Comparison of ENCODE assay signal across 1 cellular context in the genomic region with DNA sequence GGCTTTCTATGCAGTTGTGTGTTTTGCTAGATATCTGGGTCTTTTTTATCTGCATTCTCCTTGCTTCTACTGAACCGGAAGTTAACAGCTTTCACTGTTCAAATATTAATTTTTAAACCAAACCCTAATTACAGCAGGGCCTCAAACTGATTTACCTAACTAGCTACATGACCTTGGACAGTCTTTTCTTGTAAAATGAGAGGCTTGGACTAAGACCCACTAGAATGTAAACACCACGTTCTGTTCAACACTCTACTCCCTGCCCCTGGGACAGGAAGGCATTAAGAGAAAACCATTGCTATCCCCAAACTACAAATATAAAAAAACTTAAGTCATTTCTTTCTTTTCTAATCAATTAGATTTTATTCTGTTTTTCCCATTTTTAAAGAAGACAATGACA.
A peak's percentile ranks its signal among the peaks of the same experiment; 100 is the strongest.
TF ChIP-seq lines count a peak whose summit lies in the region.

No MANE protein-coding gene starts in this region.

TF ChIP-seq in GM12878, 131 proteins besides CTCF, POLR2A, EP300 and RAD21 (continued from another document and continues in another):
- TF ChIP-seq, protein P1, sequence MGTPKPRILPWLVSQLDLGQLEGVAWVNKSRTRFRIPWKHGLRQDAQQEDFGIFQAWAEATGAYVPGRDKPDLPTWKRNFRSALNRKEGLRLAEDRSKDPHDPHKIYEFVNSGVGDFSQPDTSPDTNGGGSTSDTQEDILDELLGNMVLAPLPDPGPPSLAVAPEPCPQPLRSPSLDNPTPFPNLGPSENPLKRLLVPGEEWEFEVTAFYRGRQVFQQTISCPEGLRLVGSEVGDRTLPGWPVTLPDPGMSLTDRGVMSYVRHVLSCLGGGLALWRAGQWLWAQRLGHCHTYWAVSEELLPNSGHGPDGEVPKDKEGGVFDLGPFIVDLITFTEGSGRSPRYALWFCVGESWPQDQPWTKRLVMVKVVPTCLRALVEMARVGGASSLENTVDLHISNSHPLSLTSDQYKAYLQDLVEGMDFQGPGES (IDR thresholded peaks at IDR 0.05) = no peak
- TF ChIP-seq PAX5 (IDR thresholded peaks at IDR 0.05; ENCODE audit: borderline replicate concordance, low read depth, low read length) (no peak), ZSCAN29 (IDR thresholded peaks at IDR 0.05) (no peak), CEBPB (IDR thresholded peaks at IDR 0.05; ENCODE audit: borderline replicate concordance in 1 of 2, low read depth in 2 of 2, low read length in 2 of 2) (no peak), NR2C2 (IDR thresholded peaks at IDR 0.05; ENCODE audit: borderline replicate concordance, control insufficient read depth, insufficient read length, low read depth) (no peak), MTA2 (IDR thresholded peaks at IDR 0.05; ENCODE audit: low read depth) (peak; percentile 8; the same call in 1 of the 2 replicates), KLF5 (IDR thresholded peaks at IDR 0.05; ENCODE audit: partially characterized antibody) (no peak), FOXK2 (IDR thresholded peaks at IDR 0.05) (no peak), CHD4 (IDR thresholded peaks at IDR 0.05) (no peak), NR2C1 (IDR thresholded peaks at IDR 0.05) (peak; percentile 35; the same call in 1 of the 2 replicates), SRF (IDR thresholded peaks at IDR 0.05; ENCODE audit: low read depth in 2 of 2, low read length in 2 of 2) (no peak), POLR2AphosphoS2 (IDR thresholded peaks at IDR 0.05; ENCODE audit: low read depth, low read length) (no peak), SUZ12 (IDR thresholded peaks at IDR 0.05; ENCODE audit: unreplicated experiment) (no peak), EZH2 (IDR thresholded peaks at IDR 0.05; ENCODE audit: borderline replicate concordance, control insufficient read depth, low read depth, low read length) (no peak), NRF1 (conservative IDR thresholded peaks at IDR 0.05; ENCODE audit: low read depth, low read length) (no peak), YY1 (IDR thresholded peaks at IDR 0.05; ENCODE audit: low read depth, low read length) (no peak), TBL1XR1 (IDR thresholded peaks at IDR 0.05; ENCODE audit: low read depth, low read length) (0 out of 2 replicates have a peak, but pooled peaks have one; percentile 34), MTA3 (IDR thresholded peaks at IDR 0.05; ENCODE audit: borderline replicate concordance, low read length) (no peak), ATF7 (IDR thresholded peaks at IDR 0.05; ENCODE audit: low read depth) (no peak), ZNF207 (IDR thresholded peaks at IDR 0.05; ENCODE audit: borderline replicate concordance) (no peak), RAD51 (IDR thresholded peaks at IDR 0.05) (no peak), TAF1 (IDR thresholded peaks at IDR 0.05; ENCODE audit: borderline replicate concordance, low read depth, low read length) (no peak), ZBED1 (IDR thresholded peaks at IDR 0.05; ENCODE audit: borderline replicate concordance) (no peak)
- TF ChIP-seq, protein P2, sequence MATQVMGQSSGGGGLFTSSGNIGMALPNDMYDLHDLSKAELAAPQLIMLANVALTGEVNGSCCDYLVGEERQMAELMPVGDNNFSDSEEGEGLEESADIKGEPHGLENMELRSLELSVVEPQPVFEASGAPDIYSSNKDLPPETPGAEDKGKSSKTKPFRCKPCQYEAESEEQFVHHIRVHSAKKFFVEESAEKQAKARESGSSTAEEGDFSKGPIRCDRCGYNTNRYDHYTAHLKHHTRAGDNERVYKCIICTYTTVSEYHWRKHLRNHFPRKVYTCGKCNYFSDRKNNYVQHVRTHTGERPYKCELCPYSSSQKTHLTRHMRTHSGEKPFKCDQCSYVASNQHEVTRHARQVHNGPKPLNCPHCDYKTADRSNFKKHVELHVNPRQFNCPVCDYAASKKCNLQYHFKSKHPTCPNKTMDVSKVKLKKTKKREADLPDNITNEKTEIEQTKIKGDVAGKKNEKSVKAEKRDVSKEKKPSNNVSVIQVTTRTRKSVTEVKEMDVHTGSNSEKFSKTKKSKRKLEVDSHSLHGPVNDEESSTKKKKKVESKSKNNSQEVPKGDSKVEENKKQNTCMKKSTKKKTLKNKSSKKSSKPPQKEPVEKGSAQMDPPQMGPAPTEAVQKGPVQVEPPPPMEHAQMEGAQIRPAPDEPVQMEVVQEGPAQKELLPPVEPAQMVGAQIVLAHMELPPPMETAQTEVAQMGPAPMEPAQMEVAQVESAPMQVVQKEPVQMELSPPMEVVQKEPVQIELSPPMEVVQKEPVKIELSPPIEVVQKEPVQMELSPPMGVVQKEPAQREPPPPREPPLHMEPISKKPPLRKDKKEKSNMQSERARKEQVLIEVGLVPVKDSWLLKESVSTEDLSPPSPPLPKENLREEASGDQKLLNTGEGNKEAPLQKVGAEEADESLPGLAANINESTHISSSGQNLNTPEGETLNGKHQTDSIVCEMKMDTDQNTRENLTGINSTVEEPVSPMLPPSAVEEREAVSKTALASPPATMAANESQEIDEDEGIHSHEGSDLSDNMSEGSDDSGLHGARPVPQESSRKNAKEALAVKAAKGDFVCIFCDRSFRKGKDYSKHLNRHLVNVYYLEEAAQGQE (IDR thresholded peaks at IDR 0.05; ENCODE audit: low read depth, low read length) = no peak
- TF ChIP-seq, protein P3, sequence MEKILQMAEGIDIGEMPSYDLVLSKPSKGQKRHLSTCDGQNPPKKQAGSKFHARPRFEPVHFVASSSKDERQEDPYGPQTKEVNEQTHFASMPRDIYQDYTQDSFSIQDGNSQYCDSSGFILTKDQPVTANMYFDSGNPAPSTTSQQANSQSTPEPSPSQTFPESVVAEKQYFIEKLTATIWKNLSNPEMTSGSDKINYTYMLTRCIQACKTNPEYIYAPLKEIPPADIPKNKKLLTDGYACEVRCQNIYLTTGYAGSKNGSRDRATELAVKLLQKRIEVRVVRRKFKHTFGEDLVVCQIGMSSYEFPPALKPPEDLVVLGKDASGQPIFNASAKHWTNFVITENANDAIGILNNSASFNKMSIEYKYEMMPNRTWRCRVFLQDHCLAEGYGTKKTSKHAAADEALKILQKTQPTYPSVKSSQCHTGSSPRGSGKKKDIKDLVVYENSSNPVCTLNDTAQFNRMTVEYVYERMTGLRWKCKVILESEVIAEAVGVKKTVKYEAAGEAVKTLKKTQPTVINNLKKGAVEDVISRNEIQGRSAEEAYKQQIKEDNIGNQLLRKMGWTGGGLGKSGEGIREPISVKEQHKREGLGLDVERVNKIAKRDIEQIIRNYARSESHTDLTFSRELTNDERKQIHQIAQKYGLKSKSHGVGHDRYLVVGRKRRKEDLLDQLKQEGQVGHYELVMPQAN (conservative IDR thresholded peaks at IDR 0.05) = no peak
- TF ChIP-seq, protein P4, sequence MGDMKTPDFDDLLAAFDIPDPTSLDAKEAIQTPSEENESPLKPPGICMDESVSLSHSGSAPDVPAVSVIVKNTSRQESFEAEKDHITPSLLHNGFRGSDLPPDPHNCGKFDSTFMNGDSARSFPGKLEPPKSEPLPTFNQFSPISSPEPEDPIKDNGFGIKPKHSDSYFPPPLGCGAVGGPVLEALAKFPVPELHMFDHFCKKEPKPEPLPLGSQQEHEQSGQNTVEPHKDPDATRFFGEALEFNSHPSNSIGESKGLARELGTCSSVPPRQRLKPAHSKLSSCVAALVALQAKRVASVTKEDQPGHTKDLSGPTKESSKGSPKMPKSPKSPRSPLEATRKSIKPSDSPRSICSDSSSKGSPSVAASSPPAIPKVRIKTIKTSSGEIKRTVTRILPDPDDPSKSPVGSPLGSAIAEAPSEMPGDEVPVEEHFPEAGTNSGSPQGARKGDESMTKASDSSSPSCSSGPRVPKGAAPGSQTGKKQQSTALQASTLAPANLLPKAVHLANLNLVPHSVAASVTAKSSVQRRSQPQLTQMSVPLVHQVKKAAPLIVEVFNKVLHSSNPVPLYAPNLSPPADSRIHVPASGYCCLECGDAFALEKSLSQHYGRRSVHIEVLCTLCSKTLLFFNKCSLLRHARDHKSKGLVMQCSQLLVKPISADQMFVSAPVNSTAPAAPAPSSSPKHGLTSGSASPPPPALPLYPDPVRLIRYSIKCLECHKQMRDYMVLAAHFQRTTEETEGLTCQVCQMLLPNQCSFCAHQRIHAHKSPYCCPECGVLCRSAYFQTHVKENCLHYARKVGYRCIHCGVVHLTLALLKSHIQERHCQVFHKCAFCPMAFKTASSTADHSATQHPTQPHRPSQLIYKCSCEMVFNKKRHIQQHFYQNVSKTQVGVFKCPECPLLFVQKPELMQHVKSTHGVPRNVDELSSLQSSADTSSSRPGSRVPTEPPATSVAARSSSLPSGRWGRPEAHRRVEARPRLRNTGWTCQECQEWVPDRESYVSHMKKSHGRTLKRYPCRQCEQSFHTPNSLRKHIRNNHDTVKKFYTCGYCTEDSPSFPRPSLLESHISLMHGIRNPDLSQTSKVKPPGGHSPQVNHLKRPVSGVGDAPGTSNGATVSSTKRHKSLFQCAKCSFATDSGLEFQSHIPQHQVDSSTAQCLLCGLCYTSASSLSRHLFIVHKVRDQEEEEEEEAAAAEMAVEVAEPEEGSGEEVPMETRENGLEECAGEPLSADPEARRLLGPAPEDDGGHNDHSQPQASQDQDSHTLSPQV (IDR thresholded peaks at IDR 0.05) = 0 out of 2 replicates have a peak, but pooled peaks have one; percentile 38
- TF ChIP-seq, protein P5, sequence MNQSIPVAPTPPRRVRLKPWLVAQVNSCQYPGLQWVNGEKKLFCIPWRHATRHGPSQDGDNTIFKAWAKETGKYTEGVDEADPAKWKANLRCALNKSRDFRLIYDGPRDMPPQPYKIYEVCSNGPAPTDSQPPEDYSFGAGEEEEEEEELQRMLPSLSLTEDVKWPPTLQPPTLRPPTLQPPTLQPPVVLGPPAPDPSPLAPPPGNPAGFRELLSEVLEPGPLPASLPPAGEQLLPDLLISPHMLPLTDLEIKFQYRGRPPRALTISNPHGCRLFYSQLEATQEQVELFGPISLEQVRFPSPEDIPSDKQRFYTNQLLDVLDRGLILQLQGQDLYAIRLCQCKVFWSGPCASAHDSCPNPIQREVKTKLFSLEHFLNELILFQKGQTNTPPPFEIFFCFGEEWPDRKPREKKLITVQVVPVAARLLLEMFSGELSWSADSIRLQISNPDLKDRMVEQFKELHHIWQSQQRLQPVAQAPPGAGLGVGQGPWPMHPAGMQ (IDR thresholded peaks at IDR 0.05; ENCODE audit: borderline replicate concordance) = no peak
- TF ChIP-seq, protein P6, sequence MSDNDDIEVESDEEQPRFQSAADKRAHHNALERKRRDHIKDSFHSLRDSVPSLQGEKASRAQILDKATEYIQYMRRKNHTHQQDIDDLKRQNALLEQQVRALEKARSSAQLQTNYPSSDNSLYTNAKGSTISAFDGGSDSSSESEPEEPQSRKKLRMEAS (IDR thresholded peaks at IDR 0.05; ENCODE audit: low read depth, low read length) = no peak
- TF ChIP-seq, protein P7, sequence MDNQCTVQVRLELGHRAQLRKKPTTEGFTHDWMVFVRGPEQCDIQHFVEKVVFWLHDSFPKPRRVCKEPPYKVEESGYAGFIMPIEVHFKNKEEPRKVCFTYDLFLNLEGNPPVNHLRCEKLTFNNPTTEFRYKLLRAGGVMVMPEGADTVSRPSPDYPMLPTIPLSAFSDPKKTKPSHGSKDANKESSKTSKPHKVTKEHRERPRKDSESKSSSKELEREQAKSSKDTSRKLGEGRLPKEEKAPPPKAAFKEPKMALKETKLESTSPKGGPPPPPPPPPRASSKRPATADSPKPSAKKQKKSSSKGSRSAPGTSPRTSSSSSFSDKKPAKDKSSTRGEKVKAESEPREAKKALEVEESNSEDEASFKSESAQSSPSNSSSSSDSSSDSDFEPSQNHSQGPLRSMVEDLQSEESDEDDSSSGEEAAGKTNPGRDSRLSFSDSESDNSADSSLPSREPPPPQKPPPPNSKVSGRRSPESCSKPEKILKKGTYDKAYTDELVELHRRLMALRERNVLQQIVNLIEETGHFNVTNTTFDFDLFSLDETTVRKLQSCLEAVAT (IDR thresholded peaks at IDR 0.05) = no peak
- TF ChIP-seq, protein P8, sequence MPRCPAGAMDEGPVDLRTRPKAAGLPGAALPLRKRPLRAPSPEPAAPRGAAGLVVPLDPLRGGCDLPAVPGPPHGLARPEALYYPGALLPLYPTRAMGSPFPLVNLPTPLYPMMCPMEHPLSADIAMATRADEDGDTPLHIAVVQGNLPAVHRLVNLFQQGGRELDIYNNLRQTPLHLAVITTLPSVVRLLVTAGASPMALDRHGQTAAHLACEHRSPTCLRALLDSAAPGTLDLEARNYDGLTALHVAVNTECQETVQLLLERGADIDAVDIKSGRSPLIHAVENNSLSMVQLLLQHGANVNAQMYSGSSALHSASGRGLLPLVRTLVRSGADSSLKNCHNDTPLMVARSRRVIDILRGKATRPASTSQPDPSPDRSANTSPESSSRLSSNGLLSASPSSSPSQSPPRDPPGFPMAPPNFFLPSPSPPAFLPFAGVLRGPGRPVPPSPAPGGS (IDR thresholded peaks at IDR 0.05; ENCODE audit: borderline replicate concordance, insufficient read depth, low read depth, low read length, poor library complexity, severe bottlenecking) = no peak
- TF ChIP-seq, protein P9, sequence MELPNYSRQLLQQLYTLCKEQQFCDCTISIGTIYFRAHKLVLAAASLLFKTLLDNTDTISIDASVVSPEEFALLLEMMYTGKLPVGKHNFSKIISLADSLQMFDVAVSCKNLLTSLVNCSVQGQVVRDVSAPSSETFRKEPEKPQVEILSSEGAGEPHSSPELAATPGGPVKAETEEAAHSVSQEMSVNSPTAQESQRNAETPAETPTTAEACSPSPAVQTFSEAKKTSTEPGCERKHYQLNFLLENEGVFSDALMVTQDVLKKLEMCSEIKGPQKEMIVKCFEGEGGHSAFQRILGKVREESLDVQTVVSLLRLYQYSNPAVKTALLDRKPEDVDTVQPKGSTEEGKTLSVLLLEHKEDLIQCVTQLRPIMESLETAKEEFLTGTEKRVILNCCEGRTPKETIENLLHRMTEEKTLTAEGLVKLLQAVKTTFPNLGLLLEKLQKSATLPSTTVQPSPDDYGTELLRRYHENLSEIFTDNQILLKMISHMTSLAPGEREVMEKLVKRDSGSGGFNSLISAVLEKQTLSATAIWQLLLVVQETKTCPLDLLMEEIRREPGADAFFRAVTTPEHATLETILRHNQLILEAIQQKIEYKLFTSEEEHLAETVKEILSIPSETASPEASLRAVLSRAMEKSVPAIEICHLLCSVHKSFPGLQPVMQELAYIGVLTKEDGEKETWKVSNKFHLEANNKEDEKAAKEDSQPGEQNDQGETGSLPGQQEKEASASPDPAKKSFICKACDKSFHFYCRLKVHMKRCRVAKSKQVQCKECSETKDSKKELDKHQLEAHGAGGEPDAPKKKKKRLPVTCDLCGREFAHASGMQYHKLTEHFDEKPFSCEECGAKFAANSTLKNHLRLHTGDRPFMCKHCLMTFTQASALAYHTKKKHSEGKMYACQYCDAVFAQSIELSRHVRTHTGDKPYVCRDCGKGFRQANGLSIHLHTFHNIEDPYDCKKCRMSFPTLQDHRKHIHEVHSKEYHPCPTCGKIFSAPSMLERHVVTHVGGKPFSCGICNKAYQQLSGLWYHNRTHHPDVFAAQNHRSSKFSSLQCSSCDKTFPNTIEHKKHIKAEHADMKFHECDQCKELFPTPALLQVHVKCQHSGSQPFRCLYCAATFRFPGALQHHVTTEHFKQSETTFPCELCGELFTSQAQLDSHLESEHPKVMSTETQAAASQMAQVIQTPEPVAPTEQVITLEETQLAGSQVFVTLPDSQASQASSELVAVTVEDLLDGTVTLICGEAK (IDR thresholded peaks at IDR 0.05; ENCODE audit: borderline replicate concordance) = no peak
- TF ChIP-seq, protein P10, sequence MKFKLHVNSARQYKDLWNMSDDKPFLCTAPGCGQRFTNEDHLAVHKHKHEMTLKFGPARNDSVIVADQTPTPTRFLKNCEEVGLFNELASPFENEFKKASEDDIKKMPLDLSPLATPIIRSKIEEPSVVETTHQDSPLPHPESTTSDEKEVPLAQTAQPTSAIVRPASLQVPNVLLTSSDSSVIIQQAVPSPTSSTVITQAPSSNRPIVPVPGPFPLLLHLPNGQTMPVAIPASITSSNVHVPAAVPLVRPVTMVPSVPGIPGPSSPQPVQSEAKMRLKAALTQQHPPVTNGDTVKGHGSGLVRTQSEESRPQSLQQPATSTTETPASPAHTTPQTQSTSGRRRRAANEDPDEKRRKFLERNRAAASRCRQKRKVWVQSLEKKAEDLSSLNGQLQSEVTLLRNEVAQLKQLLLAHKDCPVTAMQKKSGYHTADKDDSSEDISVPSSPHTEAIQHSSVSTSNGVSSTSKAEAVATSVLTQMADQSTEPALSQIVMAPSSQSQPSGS (IDR thresholded peaks at IDR 0.05; ENCODE audit: low read length) = no peak
